ENCODE assay signal across 2 cellular contexts in the genomic region with DNA sequence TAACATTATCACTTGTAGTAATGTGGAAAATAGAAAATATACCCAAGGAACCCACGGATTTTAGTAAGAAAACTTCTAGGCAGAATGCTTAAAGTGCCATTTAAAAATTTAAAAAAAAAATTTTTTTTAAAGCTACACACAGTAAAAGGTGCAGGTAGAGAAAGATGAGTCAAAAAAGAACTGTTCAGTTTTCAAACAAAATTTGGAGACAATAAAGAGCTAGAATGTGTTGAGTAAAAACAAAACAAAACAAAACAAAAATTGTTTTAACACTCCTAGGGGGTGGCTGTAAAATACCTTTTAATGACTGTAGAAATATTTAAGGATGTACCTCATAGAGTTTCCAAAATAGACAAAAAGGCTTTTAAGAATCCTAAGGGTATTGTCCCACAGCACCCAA.
TF ChIP-seq lines count a peak whose summit lies in the region.

No MANE protein-coding gene starts in this region.

TF ChIP-seq in A549, 52 proteins besides CTCF, POLR2A, EP300 and RAD21 (continued from another document):
- TF ChIP-seq, protein P1, sequence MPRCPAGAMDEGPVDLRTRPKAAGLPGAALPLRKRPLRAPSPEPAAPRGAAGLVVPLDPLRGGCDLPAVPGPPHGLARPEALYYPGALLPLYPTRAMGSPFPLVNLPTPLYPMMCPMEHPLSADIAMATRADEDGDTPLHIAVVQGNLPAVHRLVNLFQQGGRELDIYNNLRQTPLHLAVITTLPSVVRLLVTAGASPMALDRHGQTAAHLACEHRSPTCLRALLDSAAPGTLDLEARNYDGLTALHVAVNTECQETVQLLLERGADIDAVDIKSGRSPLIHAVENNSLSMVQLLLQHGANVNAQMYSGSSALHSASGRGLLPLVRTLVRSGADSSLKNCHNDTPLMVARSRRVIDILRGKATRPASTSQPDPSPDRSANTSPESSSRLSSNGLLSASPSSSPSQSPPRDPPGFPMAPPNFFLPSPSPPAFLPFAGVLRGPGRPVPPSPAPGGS (IDR thresholded peaks at IDR 0.05): no peak
- TF ChIP-seq FOSL2 (IDR thresholded peaks at IDR 0.05) (no peak), FOSL2 (CRISPR knock-in tag; IDR thresholded peaks at IDR 0.05) (no peak), CBX2 (IDR thresholded peaks at IDR 0.05; ENCODE audit: borderline replicate concordance, low read depth) (no peak), CBX8 (IDR thresholded peaks at IDR 0.05) (no peak), MAZ (IDR thresholded peaks at IDR 0.05; ENCODE audit: borderline replicate concordance, low read depth, low read length) (no peak), EHF (CRISPR knock-in tag; IDR thresholded peaks at IDR 0.05) (no peak), POLR2AphosphoS2 (conservative IDR thresholded peaks at IDR 0.05; ENCODE audit: low read length) (no peak), ZFP36 (IDR thresholded peaks at IDR 0.05; ENCODE audit: borderline replicate concordance, partially characterized antibody) (no peak)

TF ChIP-seq in K562, 482 proteins besides CTCF, POLR2A, EP300 and RAD21 (continued from another document):
- TF ChIP-seq, protein P2, sequence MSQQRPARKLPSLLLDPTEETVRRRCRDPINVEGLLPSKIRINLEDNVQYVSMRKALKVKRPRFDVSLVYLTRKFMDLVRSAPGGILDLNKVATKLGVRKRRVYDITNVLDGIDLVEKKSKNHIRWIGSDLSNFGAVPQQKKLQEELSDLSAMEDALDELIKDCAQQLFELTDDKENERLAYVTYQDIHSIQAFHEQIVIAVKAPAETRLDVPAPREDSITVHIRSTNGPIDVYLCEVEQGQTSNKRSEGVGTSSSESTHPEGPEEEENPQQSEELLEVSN (IDR thresholded peaks at IDR 0.05; ENCODE audit: borderline replicate concordance in 1 of 2, extremely low read depth in 1 of 2, insufficient read depth in 1 of 2, insufficient read length in 1 of 2, low read depth in 1 of 2, low read length in 1 of 2, poor library complexity in 1 of 2, severe bottlenecking in 1 of 2): no peak
- TF ChIP-seq, protein P3, sequence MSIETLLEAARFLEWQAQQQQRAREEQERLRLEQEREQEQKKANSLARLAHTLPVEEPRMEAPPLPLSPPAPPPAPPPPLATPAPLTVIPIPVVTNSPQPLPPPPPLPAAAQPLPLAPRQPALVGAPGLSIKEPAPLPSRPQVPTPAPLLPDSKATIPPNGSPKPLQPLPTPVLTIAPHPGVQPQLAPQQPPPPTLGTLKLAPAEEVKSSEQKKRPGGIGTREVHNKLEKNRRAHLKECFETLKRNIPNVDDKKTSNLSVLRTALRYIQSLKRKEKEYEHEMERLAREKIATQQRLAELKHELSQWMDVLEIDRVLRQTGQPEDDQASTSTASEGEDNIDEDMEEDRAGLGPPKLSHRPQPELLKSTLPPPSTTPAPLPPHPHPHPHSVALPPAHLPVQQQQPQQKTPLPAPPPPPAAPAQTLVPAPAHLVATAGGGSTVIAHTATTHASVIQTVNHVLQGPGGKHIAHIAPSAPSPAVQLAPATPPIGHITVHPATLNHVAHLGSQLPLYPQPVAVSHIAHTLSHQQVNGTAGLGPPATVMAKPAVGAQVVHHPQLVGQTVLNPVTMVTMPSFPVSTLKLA (conservative IDR thresholded peaks at IDR 0.05): no peak
- TF ChIP-seq, protein P4, sequence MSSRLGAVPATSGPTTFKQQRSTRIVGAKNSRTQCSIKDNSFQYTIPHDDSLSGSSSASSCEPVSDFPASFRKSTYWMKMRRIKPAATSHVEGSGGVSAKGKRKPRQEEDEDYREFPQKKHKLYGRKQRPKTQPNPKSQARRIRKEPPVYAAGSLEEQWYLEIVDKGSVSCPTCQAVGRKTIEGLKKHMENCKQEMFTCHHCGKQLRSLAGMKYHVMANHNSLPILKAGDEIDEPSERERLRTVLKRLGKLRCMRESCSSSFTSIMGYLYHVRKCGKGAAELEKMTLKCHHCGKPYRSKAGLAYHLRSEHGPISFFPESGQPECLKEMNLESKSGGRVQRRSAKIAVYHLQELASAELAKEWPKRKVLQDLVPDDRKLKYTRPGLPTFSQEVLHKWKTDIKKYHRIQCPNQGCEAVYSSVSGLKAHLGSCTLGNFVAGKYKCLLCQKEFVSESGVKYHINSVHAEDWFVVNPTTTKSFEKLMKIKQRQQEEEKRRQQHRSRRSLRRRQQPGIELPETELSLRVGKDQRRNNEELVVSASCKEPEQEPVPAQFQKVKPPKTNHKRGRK (tag; IDR thresholded peaks at IDR 0.05): 0 out of 2 replicates have a peak, but pooled peaks have one; percentile 30
- TF ChIP-seq, protein P5, sequence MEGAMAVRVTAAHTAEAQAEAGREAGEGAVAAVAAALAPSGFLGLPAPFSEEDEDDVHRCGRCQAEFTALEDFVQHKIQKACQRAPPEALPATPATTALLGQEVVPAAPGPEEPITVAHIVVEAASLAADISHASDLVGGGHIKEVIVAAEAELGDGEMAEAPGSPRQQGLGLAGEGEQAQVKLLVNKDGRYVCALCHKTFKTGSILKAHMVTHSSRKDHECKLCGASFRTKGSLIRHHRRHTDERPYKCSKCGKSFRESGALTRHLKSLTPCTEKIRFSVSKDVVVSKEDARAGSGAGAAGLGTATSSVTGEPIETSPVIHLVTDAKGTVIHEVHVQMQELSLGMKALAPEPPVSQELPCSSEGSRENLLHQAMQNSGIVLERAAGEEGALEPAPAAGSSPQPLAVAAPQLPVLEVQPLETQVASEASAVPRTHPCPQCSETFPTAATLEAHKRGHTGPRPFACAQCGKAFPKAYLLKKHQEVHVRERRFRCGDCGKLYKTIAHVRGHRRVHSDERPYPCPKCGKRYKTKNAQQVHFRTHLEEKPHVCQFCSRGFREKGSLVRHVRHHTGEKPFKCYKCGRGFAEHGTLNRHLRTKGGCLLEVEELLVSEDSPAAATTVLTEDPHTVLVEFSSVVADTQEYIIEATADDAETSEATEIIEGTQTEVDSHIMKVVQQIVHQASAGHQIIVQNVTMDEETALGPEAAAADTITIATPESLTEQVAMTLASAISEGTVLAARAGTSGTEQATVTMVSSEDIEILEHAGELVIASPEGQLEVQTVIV (CRISPR knock-in tag; IDR thresholded peaks at IDR 0.05; ENCODE audit: borderline replicate concordance): 0 out of 2 replicates have a peak, but pooled peaks have one; percentile 4
